ENCODE assay signal across 10 cellular contexts in the genomic region with DNA sequence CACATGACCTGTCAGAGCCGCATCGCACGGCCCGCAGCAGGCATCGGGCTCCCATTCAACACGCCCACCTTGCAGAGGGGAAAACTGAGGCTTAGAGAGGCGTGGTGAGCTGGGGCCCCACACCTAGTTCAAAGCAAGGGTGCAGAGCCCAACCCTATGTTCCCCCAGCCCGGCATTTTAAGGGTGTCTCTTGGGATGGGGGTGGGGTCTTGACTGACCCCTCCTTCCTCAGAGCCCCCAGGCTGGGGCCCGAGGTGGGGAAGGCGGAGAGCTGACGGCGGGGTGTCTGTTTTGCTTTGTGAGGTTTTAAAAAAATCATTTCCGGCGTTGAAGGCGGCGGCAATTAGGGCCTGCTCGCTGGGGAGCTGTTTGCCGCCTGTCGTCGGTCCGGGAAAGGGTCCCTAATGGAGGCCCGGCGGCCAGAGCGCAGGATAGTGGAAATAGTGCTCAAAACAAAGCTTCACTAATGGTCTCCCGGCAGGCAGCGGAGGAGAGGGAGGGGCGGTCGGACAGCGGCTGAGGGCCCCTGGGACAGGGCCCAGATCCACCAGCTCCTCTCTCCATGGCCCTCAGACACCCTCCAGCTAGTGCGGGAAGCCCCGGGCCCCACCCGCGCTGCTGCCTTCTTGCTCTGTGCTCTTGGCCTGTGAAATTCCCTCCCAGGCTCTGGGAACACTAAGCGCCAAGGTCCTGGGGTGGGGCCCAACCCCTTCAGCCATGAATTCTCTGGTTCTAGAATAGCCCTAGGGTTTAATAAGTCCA. TPM values are rescaled to one million over a fixed set of nuclear protein-coding genes. Genes with fewer than 3 reads are reported as not detected.
A peak's percentile ranks its signal among the peaks of the same experiment; 100 is the strongest.
DNase-seq lines count a peak whose midpoint lies in the region; ATAC-seq, FAIRE-seq and TF ChIP-seq lines count a peak whose summit lies in the region.
"Had no signal": no experiment of that assay in that cellular context is flagged by ENCODE, and none has a peak within 500 bp of the region (broad histone marks: within the 10 kb centered on the region; RNA-seq: fewer than 3 reads in every experiment).

No MANE protein-coding gene starts in this region.

- H3K27ac ChIP-seq in thoracic aorta: no peak overlapping the region
- H3K27ac ChIP-seq: C4-2B, KMS-11 had no signal

- no peak for FAIRE-seq in D721Med (lab: Jason Lieb, UNC)

- peak overlapping the region; percentile 62 for H3K4me3 ChIP-seq in thoracic aorta

- H3K36me3 ChIP-seq in thoracic aorta: no peaks in the 10 kb centered on the region

- peaks cover 15% of the 10 kb centered on the region for H3K4me1 Mint-ChIP-seq in activated naive CD4-positive, alpha-beta T cell treated with anti-CD3 and anti-CD28 coated beads for 36 hours (ENCODE audit: low read depth)
- H3K4me1 Mint-ChIP-seq in activated T-helper 1 cell treated with anti-CD3 and anti-CD28 coated beads, Interleukin-12 subunit alpha, Interleukin-12 subunit beta, Interleukin-2, Interleukin-4 antibody, amounts not matched to agents 30 ng/mL and 10 ng/mL and 1 ng/mL, durations not matched to agents 14 hours and 24 hours and 36 hours (ENCODE audit: low read depth): peaks cover 14% of the 10 kb centered on the region
- H3K4me1 Mint-ChIP-seq in immature natural killer cell: peaks cover 16 to 27% of the 10 kb centered on the region in 2 donors

- no peaks in the 10 kb centered on the region for H3K9me3 Mint-ChIP-seq in activated naive CD4-positive, alpha-beta T cell treated with anti-CD3 and anti-CD28 coated beads for 36 hours
- no peaks in the 10 kb centered on the region for H3K9me3 Mint-ChIP-seq in activated T-helper 1 cell treated with anti-CD3 and anti-CD28 coated beads, Interleukin-12 subunit alpha, Interleukin-12 subunit beta, Interleukin-2, Interleukin-4 antibody, amounts not matched to agents 30 ng/mL and 10 ng/mL and 1 ng/mL, durations not matched to agents 14 hours and 24 hours and 36 hours
- no peaks in the 10 kb centered on the region for H3K9me3 Mint-ChIP-seq in immature natural killer cell

- intact Hi-C loops in activated naive CD4-positive, alpha-beta T cell treated with anti-CD3 and anti-CD28 coated beads for 36 hours (cut with micrococcal nuclease): no loop called here
- intact Hi-C loops in activated T-helper 1 cell treated with anti-CD3 and anti-CD28 coated beads, Interleukin-12 subunit alpha, Interleukin-12 subunit beta, Interleukin-2, Interleukin-4 antibody, amounts not matched to agents 30 ng/mL and 10 ng/mL and 1 ng/mL, durations not matched to agents 14 hours and 24 hours and 36 hours (cut with micrococcal nuclease): no loop called here

- no peaks in the 10 kb centered on the region for H3K36me3 Mint-ChIP-seq in activated naive CD4-positive, alpha-beta T cell treated with anti-CD3 and anti-CD28 coated beads for 36 hours (ENCODE audit: low read depth)
- no peaks in the 10 kb centered on the region for H3K36me3 Mint-ChIP-seq in activated T-helper 1 cell treated with anti-CD3 and anti-CD28 coated beads, Interleukin-12 subunit alpha, Interleukin-12 subunit beta, Interleukin-2, Interleukin-4 antibody, amounts not matched to agents 30 ng/mL and 10 ng/mL and 1 ng/mL, durations not matched to agents 14 hours and 24 hours and 36 hours (ENCODE audit: low read depth)
- no peaks in the 10 kb centered on the region for H3K36me3 Mint-ChIP-seq in immature natural killer cell

- no peaks in the 10 kb centered on the region for H3K27me3 ChIP-seq in thoracic aorta (replicated peaks; ENCODE audit: insufficient read depth)

- no peak for TF ChIP-seq CTCF in thoracic aorta (IDR thresholded peaks at IDR 0.05)
- TF ChIP-seq CTCF in D721Med (IDR thresholded peaks at IDR 0.05; ENCODE audit: insufficient read depth, missing control alignments): no peak

- ATAC-seq in thoracic aorta (ENCODE audit: insufficient number of reproducible peaks, low FRiP score, low read depth) (no peak), HG03469 (IDR thresholded peaks at IDR 0.05; ENCODE audit: unreplicated experiment) (no peak)

- CTCF ChIA-PET in activated naive CD4-positive, alpha-beta T cell treated with anti-CD3 and anti-CD28 coated beads for 36 hours (lab: Charles Lee): interaction anchor here (0.6 to 1.4 kb wide), 2 partner anchors 299 to 565 kb away, joined by 3 read pairs; no protein-coding TSS in a partner anchor

- DNase-seq in activated naive CD4-positive, alpha-beta T cell treated with anti-CD3 and anti-CD28 coated beads for 36 hours: peak; percentile 28
- DNase-seq in activated naive CD4-positive, alpha-beta T cell treated with Interleukin-2 at 50 U/mL for 16 hours: no peak
- peak; percentile 4 for DNase-seq in activated T-helper 1 cell treated with anti-CD3 and anti-CD28 coated beads, Interleukin-12 subunit alpha, Interleukin-12 subunit beta, Interleukin-2, Interleukin-4 antibody, amounts not matched to agents 30 ng/mL and 10 ng/mL and 1 ng/mL, durations not matched to agents 14 hours and 24 hours and 36 hours (ENCODE audit: low spot score)
- DNase-seq in immature natural killer cell (peak; percentile 26 to 46 (median 44)), thoracic aorta (ENCODE audit: low spot score) (no peak), D721Med (ENCODE audit: insufficient read length, low spot score) (no peak), EL (no peak)

- H3K27ac Mint-ChIP-seq in activated naive CD4-positive, alpha-beta T cell treated with anti-CD3 and anti-CD28 coated beads for 36 hours: no peak overlapping the region
- no peak overlapping the region for H3K27ac Mint-ChIP-seq in activated T-helper 1 cell treated with anti-CD3 and anti-CD28 coated beads, Interleukin-12 subunit alpha, Interleukin-12 subunit beta, Interleukin-2, Interleukin-4 antibody, amounts not matched to agents 30 ng/mL and 10 ng/mL and 1 ng/mL, durations not matched to agents 14 hours and 24 hours and 36 hours
- peak overlapping the region; percentile 52 to 91 (median 79) for H3K27ac Mint-ChIP-seq in immature natural killer cell

- H3K27me3 Mint-ChIP-seq in activated naive CD4-positive, alpha-beta T cell treated with anti-CD3 and anti-CD28 coated beads for 36 hours (ENCODE audit: low read depth): peaks cover 34% of the 10 kb centered on the region
- peaks cover 33% of the 10 kb centered on the region for H3K27me3 Mint-ChIP-seq in activated T-helper 1 cell treated with anti-CD3 and anti-CD28 coated beads, Interleukin-12 subunit alpha, Interleukin-12 subunit beta, Interleukin-2, Interleukin-4 antibody, amounts not matched to agents 30 ng/mL and 10 ng/mL and 1 ng/mL, durations not matched to agents 14 hours and 24 hours and 36 hours (ENCODE audit: insufficient read depth)
- peaks cover 4 to 13% (median 7%) of the 10 kb centered on the region in 3 donors for H3K27me3 Mint-ChIP-seq in immature natural killer cell (ENCODE audit: low read depth in 3 of 3)

- H3K4me1 ChIP-seq in thoracic aorta (ENCODE audit: control insufficient read depth in 1 of 2, low read depth in 2 of 2): peaks cover 6 to 14% of the 10 kb centered on the region in 2 donors

- no peaks in the 10 kb centered on the region for H3K9me3 ChIP-seq in thoracic aorta

- H3K4me3 Mint-ChIP-seq in activated naive CD4-positive, alpha-beta T cell treated with anti-CD3 and anti-CD28 coated beads for 36 hours: no peak overlapping the region
- no peak overlapping the region for H3K4me3 Mint-ChIP-seq in activated T-helper 1 cell treated with anti-CD3 and anti-CD28 coated beads, Interleukin-12 subunit alpha, Interleukin-12 subunit beta, Interleukin-2, Interleukin-4 antibody, amounts not matched to agents 30 ng/mL and 10 ng/mL and 1 ng/mL, durations not matched to agents 14 hours and 24 hours and 36 hours
- peak overlapping the region; percentile 69 to 83 (median 79) for H3K4me3 Mint-ChIP-seq in immature natural killer cell

RNA-seq across cellular contexts. Expression of a gene that starts 11.9 kb away (rescaled TPM):
- total RNA-seq in activated naive CD4-positive, alpha-beta T cell treated with anti-CD3 and anti-CD28 coated beads for 36 hours: not detected
- 0.29 TPM in 1 of 2 replicates, not detected in the other for total RNA-seq in activated T-helper 1 cell treated with anti-CD3 and anti-CD28 coated beads, Interleukin-12 subunit alpha, Interleukin-12 subunit beta, Interleukin-2, Interleukin-4 antibody, amounts not matched to agents 30 ng/mL and 10 ng/mL and 1 ng/mL, durations not matched to agents 14 hours and 24 hours and 36 hours
- polyA plus RNA-seq in immature natural killer cell: not detected
- total RNA-seq in thoracic aorta: 1 to 10 TPM in 1 of 2 donors, under 1 TPM in 1; 0.68 to 5.4 TPM

Comparison
In these comparisons a context has a peak if more than half of its experiments do, and no peak if none do; other contexts are left out.
1. DNase-seq: peak in activated naive CD4-positive, alpha-beta T cell treated with anti-CD3 and anti-CD28 coated beads for 36 hours (single experiment), activated T-helper 1 cell treated with anti-CD3 and anti-CD28 coated beads, Interleukin-12 subunit alpha, Interleukin-12 subunit beta, Interleukin-2, Interleukin-4 antibody, amounts not matched to agents 30 ng/mL and 10 ng/mL and 1 ng/mL, durations not matched to agents 14 hours and 24 hours and 36 hours (single experiment) and immature natural killer cell (3 of 3); none in activated naive CD4-positive, alpha-beta T cell treated with Interleukin-2 at 50 U/mL for 16 hours (single experiment), thoracic aorta (single experiment), D721Med (single experiment) and EL (single experiment).
2. H3K27ac Mint-ChIP-seq: peak in immature natural killer cell (6 of 6); none in activated naive CD4-positive, alpha-beta T cell treated with anti-CD3 and anti-CD28 coated beads for 36 hours (single experiment) and activated T-helper 1 cell treated with anti-CD3 and anti-CD28 coated beads, Interleukin-12 subunit alpha, Interleukin-12 subunit beta, Interleukin-2, Interleukin-4 antibody, amounts not matched to agents 30 ng/mL and 10 ng/mL and 1 ng/mL, durations not matched to agents 14 hours and 24 hours and 36 hours (single experiment).
3. H3K4me3 Mint-ChIP-seq: peak in immature natural killer cell (5 of 5); none in activated naive CD4-positive, alpha-beta T cell treated with anti-CD3 and anti-CD28 coated beads for 36 hours (single experiment) and activated T-helper 1 cell treated with anti-CD3 and anti-CD28 coated beads, Interleukin-12 subunit alpha, Interleukin-12 subunit beta, Interleukin-2, Interleukin-4 antibody, amounts not matched to agents 30 ng/mL and 10 ng/mL and 1 ng/mL, durations not matched to agents 14 hours and 24 hours and 36 hours (single experiment).